18 cellular contexts compared by ENCODE assay signal in genomic region chr5:135745897-135746500, GRCh38.
DNase-seq lines count a peak whose midpoint lies in the region; FAIRE-seq and TF ChIP-seq lines count a peak whose summit lies in the region.
"Had no signal": no experiment of that assay in that cellular context is flagged by ENCODE, and none has a peak within 500 bp of the region (broad histone marks: within the 10 kb centered on the region; RNA-seq: fewer than 3 reads in every experiment).

No MANE protein-coding gene starts in this region.

- H3K9me3 Mint-ChIP-seq in osteocyte (ENCODE audit: unreplicated experiment) = no peaks in the 10 kb centered on the region
- peaks cover 4% of the 10 kb centered on the region for H3K9me3 Mint-ChIP-seq in activated naive CD8-positive, alpha-beta T cell treated with anti-CD3 and anti-CD28 coated beads for 36 hours

- TF ChIP-seq CTCF in colonic mucosa (IDR thresholded peaks at IDR 0.05) (no peak), osteocyte (IDR thresholded peaks at IDR 0.05) (no peak)

- H3K4me3 Mint-ChIP-seq in osteocyte (ENCODE audit: unreplicated experiment) = no peak overlapping the region
- H3K4me3 Mint-ChIP-seq in activated naive CD8-positive, alpha-beta T cell treated with anti-CD3 and anti-CD28 coated beads for 36 hours = no peak overlapping the region

- no peaks in the 10 kb centered on the region for H3K36me3 Mint-ChIP-seq in osteocyte (ENCODE audit: unreplicated experiment)
- no peaks in the 10 kb centered on the region for H3K36me3 Mint-ChIP-seq in activated naive CD8-positive, alpha-beta T cell treated with anti-CD3 and anti-CD28 coated beads for 36 hours

- H3K9me3 ChIP-seq in Karpas-422 (ENCODE audit: low read length) (no peaks in the 10 kb centered on the region), colonic mucosa (no peaks in the 10 kb centered on the region)
- H3K9me3 ChIP-seq: SJCRH30 had no signal

- intact Hi-C loops in colonic mucosa (cut with DNase I) = no loop called here

- H4K20me1 ChIP-seq in Karpas-422 (ENCODE audit: insufficient read depth, low read depth, low read length) = no peaks in the 10 kb centered on the region

- no peaks in the 10 kb centered on the region for H3K9me2 ChIP-seq in Karpas-422 (replicated peaks; ENCODE audit: insufficient read depth, low read length)

- H2AFZ ChIP-seq in Karpas-422 (ENCODE audit: low read length) = no peak overlapping the region

- H3K36me3 ChIP-seq in Karpas-422 (ENCODE audit: insufficient read depth, low read length) = no peaks in the 10 kb centered on the region
- H3K36me3 ChIP-seq in colonic mucosa = no peaks in the 10 kb centered on the region
- H3K36me3 ChIP-seq: SJCRH30 had no signal

- H3K4me1 ChIP-seq in Karpas-422 (ENCODE audit: low read length) (no peaks in the 10 kb centered on the region), colonic mucosa (no peaks in the 10 kb centered on the region)
- H3K4me1 ChIP-seq: SJCRH30 had no signal

- no peak overlapping the region for H3K9ac ChIP-seq in Karpas-422 (ENCODE audit: low read length)
- H3K9ac ChIP-seq in colonic mucosa (ENCODE audit: low read depth in 2 of 2, low read length in 2 of 2) = no peak overlapping the region

- no peak overlapping the region for H3K27ac ChIP-seq in Karpas-422 (ENCODE audit: low read length)
- no peak overlapping the region for H3K27ac ChIP-seq in colonic mucosa
- H3K27ac ChIP-seq: C4-2B, SJCRH30 had no signal

- H3K4me3 ChIP-seq in Karpas-422 (ENCODE audit: low read length) (no peak overlapping the region), colonic mucosa (no peak overlapping the region)
- H3K4me3 ChIP-seq: SJCRH30 had no signal

- no peaks in the 10 kb centered on the region for H3K27me3 Mint-ChIP-seq in osteocyte (ENCODE audit: unreplicated experiment)
- H3K27me3 Mint-ChIP-seq in activated naive CD8-positive, alpha-beta T cell treated with anti-CD3 and anti-CD28 coated beads for 36 hours = no peaks in the 10 kb centered on the region

- no peaks in the 10 kb centered on the region for H3K27me3 ChIP-seq in Karpas-422 (ENCODE audit: low read length)
- H3K27me3 ChIP-seq in colonic mucosa = no peaks in the 10 kb centered on the region
- H3K27me3 ChIP-seq: SJCRH30 had no signal

- H3K4me2 ChIP-seq in Karpas-422 (ENCODE audit: low read depth, low read length, poor library complexity, severe bottlenecking) = no peak overlapping the region

- H3K4me1 Mint-ChIP-seq in osteocyte (ENCODE audit: unreplicated experiment) = peaks cover 12% of the 10 kb centered on the region
- H3K4me1 Mint-ChIP-seq in activated naive CD8-positive, alpha-beta T cell treated with anti-CD3 and anti-CD28 coated beads for 36 hours = no peaks in the 10 kb centered on the region

- DNase-seq in ELF-1 (ENCODE audit: low read depth, low spot score) = peak; percentile 3
- DNase-seq in Karpas-422 = peak; percentile 51
- DNase-seq in colonic mucosa = peak; percentile 8
- peak; percentile 75 for DNase-seq in osteocyte (ENCODE audit: extremely low spot score, unreplicated experiment)
- DNase-seq in activated naive CD8-positive, alpha-beta T cell treated with anti-CD3 and anti-CD28 coated beads for 36 hours = no peak
- no peak for DNase-seq in GM12891 (ENCODE audit: insufficient read length, low spot score)
- no peak for DNase-seq in KG1 (lab: John Stamatoyannopoulos, UW)
- no peak for DNase-seq in NK-92 treated with Interleukin-12 subunit alpha and Interleukin-12 subunit beta, amount 100 ng/mL, for 24 hours (lab: John Stamatoyannopoulos, UW)
- DNase-seq: Kasumi-1, MM.1S, NCI-H1105, NCI-H1694 treated with DMSO at 0.1 percent for 48 hours, NCI-H345, NCI-H526 treated with DMSO at 0.1 percent for 48 hours, OCI-M1, SJCRH30, SW 1271 had no signal

- no peaks in the 10 kb centered on the region for H3K79me2 ChIP-seq in Karpas-422 (ENCODE audit: low read length)

- H3K27ac Mint-ChIP-seq in osteocyte (ENCODE audit: unreplicated experiment) = no peak overlapping the region
- no peak overlapping the region for H3K27ac Mint-ChIP-seq in activated naive CD8-positive, alpha-beta T cell treated with anti-CD3 and anti-CD28 coated beads for 36 hours

- TF ChIP-seq POLR2A in GM12891 (IDR thresholded peaks at IDR 0.05; ENCODE audit: low read depth, low read length) = no peak

- no peak for FAIRE-seq in GM12891 (lab: Jason Lieb, UNC)

TF ChIP-seq in GM12891, 5 proteins besides CTCF, POLR2A, EP300 and RAD21:
- no peak for TF ChIP-seq POLR2AphosphoS5 (IDR thresholded peaks at IDR 0.05; ENCODE audit: low read depth, low read length)
- no peak for TF ChIP-seq SPI1 (IDR thresholded peaks at IDR 0.05; ENCODE audit: low read depth, low read length)
- no peak for TF ChIP-seq TAF1 (IDR thresholded peaks at IDR 0.05; ENCODE audit: low read depth, low read length)
- no peak for TF ChIP-seq POU2F2 (IDR thresholded peaks at IDR 0.05; ENCODE audit: low read depth, low read length)
- no peak for TF ChIP-seq PAX5 (IDR thresholded peaks at IDR 0.05; ENCODE audit: insufficient read depth, low read length, severe bottlenecking)

Comparison
In these comparisons a context has a peak if more than half of its experiments do, and no peak if none do; other contexts are left out.
1. DNase-seq: peak in ELF-1 (single experiment), Karpas-422 (single experiment), colonic mucosa (single experiment) and osteocyte (single experiment); none in activated naive CD8-positive, alpha-beta T cell treated with anti-CD3 and anti-CD28 coated beads for 36 hours (single experiment), GM12891 (single experiment), KG1 (single experiment) and NK-92 treated with Interleukin-12 subunit alpha and Interleukin-12 subunit beta, amount 100 ng/mL, for 24 hours (single experiment).